8 cellular contexts compared by ENCODE assay signal in the genomic region with DNA sequence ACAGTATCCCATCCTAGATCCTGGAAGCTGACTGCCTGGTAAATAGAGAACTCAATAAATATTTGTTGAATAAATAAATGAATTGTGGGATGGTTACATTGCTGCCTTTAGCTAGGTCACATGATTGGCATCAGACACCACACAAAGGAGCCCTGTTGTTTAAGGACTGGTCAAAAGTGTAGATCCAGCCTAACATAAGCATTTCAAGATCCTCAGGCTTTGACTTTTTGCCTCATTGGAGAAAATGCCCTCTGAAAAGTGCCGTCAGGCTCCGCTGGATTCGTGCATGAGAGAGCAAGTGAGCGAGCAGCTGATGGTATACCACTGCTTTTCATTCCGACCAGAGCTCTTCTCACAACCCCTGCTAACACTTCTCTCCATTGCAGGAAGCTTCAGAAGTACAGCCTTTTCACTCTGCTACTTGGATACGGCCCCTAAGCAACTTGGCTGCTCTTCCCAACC. TPM values are rescaled to one million over a fixed set of nuclear protein-coding genes. Genes with fewer than 3 reads are reported as not detected.
DNase-seq lines count a peak whose midpoint lies in the region; ATAC-seq and TF ChIP-seq lines count a peak whose summit lies in the region.

No MANE protein-coding gene starts in this region.

- H3K9me3 ChIP-seq in BLaER1 treated with 17β-estradiol and CSF1 and Interleukin-3, amounts not matched to agents 10 nM and 100 nM (replicated peaks in 1 of 11) = no peaks in the 10 kb centered on the region; a peak in 1 of 22 replicates

- peak overlapping the region; percentile 20 to 100 (median 99); a peak in 21 of 22 replicates for H3K9ac ChIP-seq in BLaER1 treated with 17β-estradiol and CSF1 and Interleukin-3, amounts not matched to agents 10 nM and 100 nM

- peaks cover 32 to 53% (median 40%) of the 10 kb centered on the region in 10 experiments for H3K4me1 ChIP-seq in BLaER1 treated with 17β-estradiol and CSF1 and Interleukin-3, amounts not matched to agents 10 nM and 100 nM

- H3K27ac ChIP-seq in BLaER1 treated with 17β-estradiol and CSF1 and Interleukin-3, amounts not matched to agents 10 nM and 100 nM = peak overlapping the region in 10 of 11 experiments; percentile 98 to 100 (median 100); a peak in 21 of 22 replicates

- no peak for TF ChIP-seq CTCF in fibroblast of the aortic adventitia (IDR thresholded peaks at IDR 0.05; ENCODE audit: insufficient read depth, low read length)

- DNase-seq in RPMI7951 (ENCODE audit: low read depth) = peak; percentile 29
- DNase-seq in fibroblast of the aortic adventitia (ENCODE audit: low read depth) = peak; percentile 57
- DNase-seq in posterior cingulate gyrus = peak in 6 of 10 donors; percentile 11 to 65 (median 45)
- no peak for DNase-seq in NK-92 treated with Interleukin-12 subunit alpha and Interleukin-12 subunit beta, amount 100 ng/mL, for 24 hours (lab: John Stamatoyannopoulos, UW)
- no peak for DNase-seq in NCI-H187 treated with DMSO at 0.1 percent for 48 hours (lab: John Stamatoyannopoulos, UW)

- intact Hi-C loops in posterior cingulate gyrus (cut with DNase I) = loop anchor here (2.0 kb wide), 2 partner anchors 55 to 115 kb away; a partner anchor contains a TSS

- H3K4me2 ChIP-seq in BLaER1 treated with 17β-estradiol and CSF1 and Interleukin-3, amounts not matched to agents 10 nM and 100 nM = peak overlapping the region; percentile 86 to 95 (median 91)

- H4K20me1 ChIP-seq in BLaER1 treated with 17β-estradiol and CSF1 and Interleukin-3, amounts not matched to agents 10 nM and 100 nM = peaks cover 32 to 34% (median 34%) of the 10 kb centered on the region in 11 experiments

- H3K27me3 ChIP-seq in BLaER1 treated with 17β-estradiol and CSF1 and Interleukin-3, amounts not matched to agents 10 nM and 100 nM = no peaks in the 10 kb centered on the region

- peak overlapping the region in 7 of 10 experiments; percentile 1 to 95 (median 86); a peak in 8 of 20 replicates for H3K4me3 ChIP-seq in BLaER1 treated with 17β-estradiol and CSF1 and Interleukin-3, amounts not matched to agents 10 nM and 100 nM
- no peak overlapping the region for H3K4me3 ChIP-seq in fibroblast of the aortic adventitia (ENCODE audit: low read depth, low read length)

- H3K36me3 ChIP-seq in BLaER1 treated with 17β-estradiol and CSF1 and Interleukin-3, amounts not matched to agents 10 nM and 100 nM = peaks cover 16 to 24% (median 22%) of the 10 kb centered on the region in 11 experiments

- ATAC-seq in GM21529 (IDR thresholded peaks at IDR 0.05; ENCODE audit: unreplicated experiment) = peak; percentile 23
- no peak for ATAC-seq in HG03175 (IDR thresholded peaks at IDR 0.05; ENCODE audit: unreplicated experiment)

RNA-seq across cellular contexts. Expression of a gene that starts 1.3 kb away (rescaled TPM):
- 28.1 and 29.9 TPM in 2 replicates for total RNA-seq in RPMI7951 (2014; rRNA removed; shearing (Covaris generic))
- 16.5 and 29.4 TPM in 2 replicates for total RNA-seq in fibroblast of the aortic adventitia (ENCODE audit: low replicate concordance)

RNA-seq across cellular contexts. Expression of a gene that starts 31.6 kb away (rescaled TPM):
- 1.1 and 2.2 TPM in 2 replicates for total RNA-seq in RPMI7951 (2014; rRNA removed; shearing (Covaris generic))
- total RNA-seq in fibroblast of the aortic adventitia (ENCODE audit: low replicate concordance) = 2.0 and 2.4 TPM in 2 replicates

RNA-seq across cellular contexts. Expression of a gene that starts 55.5 kb away (rescaled TPM):
- total RNA-seq in RPMI7951 (2014; rRNA removed; shearing (Covaris generic)) = 6.6 and 10.6 TPM in 2 replicates
- 18.6 and 22.6 TPM in 2 replicates for total RNA-seq in fibroblast of the aortic adventitia (ENCODE audit: low replicate concordance)

Comparison
In these comparisons a context has a peak if more than half of its experiments do, and no peak if none do; other contexts are left out.
1. DNase-seq: peak in RPMI7951 (single experiment), fibroblast of the aortic adventitia (single experiment) and posterior cingulate gyrus (6 of 10); none in NK-92 treated with Interleukin-12 subunit alpha and Interleukin-12 subunit beta, amount 100 ng/mL, for 24 hours (single experiment) and NCI-H187 treated with DMSO at 0.1 percent for 48 hours (single experiment).